In genomic region chr19:1007852-1008251, GRCh38 we compare ENCODE assay signal across 2 cellular contexts.
TF ChIP-seq lines count a peak whose summit lies in the region.

No MANE protein-coding gene starts in this region.

TF ChIP-seq in HEK293, 187 proteins besides CTCF, POLR2A, EP300 and RAD21:
- TF ChIP-seq BCL11B (tag by site-specific recombination; IDR thresholded peaks at IDR 0.05; ENCODE audit: low read depth) (peak; percentile 34; the same call in 1 of the 2 replicates), ZFP3 (tag by site-specific recombination; IDR thresholded peaks at IDR 0.05; ENCODE audit: low read depth) (no peak), ZNF48 (tag by site-specific recombination; IDR thresholded peaks at IDR 0.05) (no peak), ZNF10 (tag by site-specific recombination; IDR thresholded peaks at IDR 0.05) (no peak), KLF8 (tag by site-specific recombination; IDR thresholded peaks at IDR 0.05) (peak; percentile 72), ZNF473 (tag by site-specific recombination; IDR thresholded peaks at IDR 0.05) (no peak), ZNF416 (tag by site-specific recombination; IDR thresholded peaks at IDR 0.05) (no peak), ZNF426 (tag by site-specific recombination; IDR thresholded peaks at IDR 0.05) (no peak), KLF16 (tag by site-specific recombination; IDR thresholded peaks at IDR 0.05) (no peak), ZNF112 (tag by site-specific recombination; IDR thresholded peaks at IDR 0.05) (no peak), ZBTB7A (tag by site-specific recombination; IDR thresholded peaks at IDR 0.05; ENCODE audit: low read depth) (peak; percentile 72; the same call in 1 of the 2 replicates), ZBTB1 (tag by site-specific recombination; IDR thresholded peaks at IDR 0.05) (no peak), SCRT2 (tag by site-specific recombination; IDR thresholded peaks at IDR 0.05) (no peak), ZNF202 (tag by site-specific recombination; IDR thresholded peaks at IDR 0.05; ENCODE audit: borderline replicate concordance) (0 out of 2 replicates have a peak, but pooled peaks have one; percentile 14), BCL11A (tag by site-specific recombination; IDR thresholded peaks at IDR 0.05; ENCODE audit: low read depth) (peak; percentile 73), ZNF16 (tag by site-specific recombination; IDR thresholded peaks at IDR 0.05; ENCODE audit: low read depth) (peak; percentile 24; the same call in 1 of the 2 replicates)
- TF ChIP-seq, protein P1, sequence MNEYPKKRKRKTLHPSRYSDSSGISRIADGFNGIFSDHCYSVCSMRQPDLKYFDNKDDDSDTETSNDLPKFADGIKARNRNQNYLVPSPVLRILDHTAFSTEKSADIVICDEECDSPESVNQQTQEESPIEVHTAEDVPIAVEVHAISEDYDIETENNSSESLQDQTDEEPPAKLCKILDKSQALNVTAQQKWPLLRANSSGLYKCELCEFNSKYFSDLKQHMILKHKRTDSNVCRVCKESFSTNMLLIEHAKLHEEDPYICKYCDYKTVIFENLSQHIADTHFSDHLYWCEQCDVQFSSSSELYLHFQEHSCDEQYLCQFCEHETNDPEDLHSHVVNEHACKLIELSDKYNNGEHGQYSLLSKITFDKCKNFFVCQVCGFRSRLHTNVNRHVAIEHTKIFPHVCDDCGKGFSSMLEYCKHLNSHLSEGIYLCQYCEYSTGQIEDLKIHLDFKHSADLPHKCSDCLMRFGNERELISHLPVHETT (tag by site-specific recombination; IDR thresholded peaks at IDR 0.05) = no peak
- TF ChIP-seq, protein P2, sequence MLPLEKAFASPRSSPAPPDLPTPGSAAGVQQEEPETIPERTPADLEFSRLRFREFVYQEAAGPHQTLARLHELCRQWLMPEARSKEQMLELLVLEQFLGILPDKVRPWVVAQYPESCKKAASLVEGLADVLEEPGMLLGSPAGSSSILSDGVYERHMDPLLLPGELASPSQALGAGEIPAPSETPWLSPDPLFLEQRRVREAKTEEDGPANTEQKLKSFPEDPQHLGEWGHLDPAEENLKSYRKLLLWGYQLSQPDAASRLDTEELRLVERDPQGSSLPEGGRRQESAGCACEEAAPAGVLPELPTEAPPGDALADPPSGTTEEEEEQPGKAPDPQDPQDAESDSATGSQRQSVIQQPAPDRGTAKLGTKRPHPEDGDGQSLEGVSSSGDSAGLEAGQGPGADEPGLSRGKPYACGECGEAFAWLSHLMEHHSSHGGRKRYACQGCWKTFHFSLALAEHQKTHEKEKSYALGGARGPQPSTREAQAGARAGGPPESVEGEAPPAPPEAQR (tag by site-specific recombination; IDR thresholded peaks at IDR 0.05) = no peak

TF ChIP-seq in K562, 482 proteins besides CTCF, POLR2A, EP300 and RAD21:
- TF ChIP-seq HDGF (IDR thresholded peaks at IDR 0.05) (no peak), ZNF316 (IDR thresholded peaks at IDR 0.05) (0 out of 2 replicates have a peak, but pooled peaks have one; percentile 1), ZBTB2 (IDR thresholded peaks at IDR 0.05) (no peak), NKRF (IDR thresholded peaks at IDR 0.05; ENCODE audit: borderline replicate concordance) (no peak), HSF4 (CRISPR knock-in tag; IDR thresholded peaks at IDR 0.05; ENCODE audit: borderline replicate concordance) (no peak)
- TF ChIP-seq, protein P3, sequence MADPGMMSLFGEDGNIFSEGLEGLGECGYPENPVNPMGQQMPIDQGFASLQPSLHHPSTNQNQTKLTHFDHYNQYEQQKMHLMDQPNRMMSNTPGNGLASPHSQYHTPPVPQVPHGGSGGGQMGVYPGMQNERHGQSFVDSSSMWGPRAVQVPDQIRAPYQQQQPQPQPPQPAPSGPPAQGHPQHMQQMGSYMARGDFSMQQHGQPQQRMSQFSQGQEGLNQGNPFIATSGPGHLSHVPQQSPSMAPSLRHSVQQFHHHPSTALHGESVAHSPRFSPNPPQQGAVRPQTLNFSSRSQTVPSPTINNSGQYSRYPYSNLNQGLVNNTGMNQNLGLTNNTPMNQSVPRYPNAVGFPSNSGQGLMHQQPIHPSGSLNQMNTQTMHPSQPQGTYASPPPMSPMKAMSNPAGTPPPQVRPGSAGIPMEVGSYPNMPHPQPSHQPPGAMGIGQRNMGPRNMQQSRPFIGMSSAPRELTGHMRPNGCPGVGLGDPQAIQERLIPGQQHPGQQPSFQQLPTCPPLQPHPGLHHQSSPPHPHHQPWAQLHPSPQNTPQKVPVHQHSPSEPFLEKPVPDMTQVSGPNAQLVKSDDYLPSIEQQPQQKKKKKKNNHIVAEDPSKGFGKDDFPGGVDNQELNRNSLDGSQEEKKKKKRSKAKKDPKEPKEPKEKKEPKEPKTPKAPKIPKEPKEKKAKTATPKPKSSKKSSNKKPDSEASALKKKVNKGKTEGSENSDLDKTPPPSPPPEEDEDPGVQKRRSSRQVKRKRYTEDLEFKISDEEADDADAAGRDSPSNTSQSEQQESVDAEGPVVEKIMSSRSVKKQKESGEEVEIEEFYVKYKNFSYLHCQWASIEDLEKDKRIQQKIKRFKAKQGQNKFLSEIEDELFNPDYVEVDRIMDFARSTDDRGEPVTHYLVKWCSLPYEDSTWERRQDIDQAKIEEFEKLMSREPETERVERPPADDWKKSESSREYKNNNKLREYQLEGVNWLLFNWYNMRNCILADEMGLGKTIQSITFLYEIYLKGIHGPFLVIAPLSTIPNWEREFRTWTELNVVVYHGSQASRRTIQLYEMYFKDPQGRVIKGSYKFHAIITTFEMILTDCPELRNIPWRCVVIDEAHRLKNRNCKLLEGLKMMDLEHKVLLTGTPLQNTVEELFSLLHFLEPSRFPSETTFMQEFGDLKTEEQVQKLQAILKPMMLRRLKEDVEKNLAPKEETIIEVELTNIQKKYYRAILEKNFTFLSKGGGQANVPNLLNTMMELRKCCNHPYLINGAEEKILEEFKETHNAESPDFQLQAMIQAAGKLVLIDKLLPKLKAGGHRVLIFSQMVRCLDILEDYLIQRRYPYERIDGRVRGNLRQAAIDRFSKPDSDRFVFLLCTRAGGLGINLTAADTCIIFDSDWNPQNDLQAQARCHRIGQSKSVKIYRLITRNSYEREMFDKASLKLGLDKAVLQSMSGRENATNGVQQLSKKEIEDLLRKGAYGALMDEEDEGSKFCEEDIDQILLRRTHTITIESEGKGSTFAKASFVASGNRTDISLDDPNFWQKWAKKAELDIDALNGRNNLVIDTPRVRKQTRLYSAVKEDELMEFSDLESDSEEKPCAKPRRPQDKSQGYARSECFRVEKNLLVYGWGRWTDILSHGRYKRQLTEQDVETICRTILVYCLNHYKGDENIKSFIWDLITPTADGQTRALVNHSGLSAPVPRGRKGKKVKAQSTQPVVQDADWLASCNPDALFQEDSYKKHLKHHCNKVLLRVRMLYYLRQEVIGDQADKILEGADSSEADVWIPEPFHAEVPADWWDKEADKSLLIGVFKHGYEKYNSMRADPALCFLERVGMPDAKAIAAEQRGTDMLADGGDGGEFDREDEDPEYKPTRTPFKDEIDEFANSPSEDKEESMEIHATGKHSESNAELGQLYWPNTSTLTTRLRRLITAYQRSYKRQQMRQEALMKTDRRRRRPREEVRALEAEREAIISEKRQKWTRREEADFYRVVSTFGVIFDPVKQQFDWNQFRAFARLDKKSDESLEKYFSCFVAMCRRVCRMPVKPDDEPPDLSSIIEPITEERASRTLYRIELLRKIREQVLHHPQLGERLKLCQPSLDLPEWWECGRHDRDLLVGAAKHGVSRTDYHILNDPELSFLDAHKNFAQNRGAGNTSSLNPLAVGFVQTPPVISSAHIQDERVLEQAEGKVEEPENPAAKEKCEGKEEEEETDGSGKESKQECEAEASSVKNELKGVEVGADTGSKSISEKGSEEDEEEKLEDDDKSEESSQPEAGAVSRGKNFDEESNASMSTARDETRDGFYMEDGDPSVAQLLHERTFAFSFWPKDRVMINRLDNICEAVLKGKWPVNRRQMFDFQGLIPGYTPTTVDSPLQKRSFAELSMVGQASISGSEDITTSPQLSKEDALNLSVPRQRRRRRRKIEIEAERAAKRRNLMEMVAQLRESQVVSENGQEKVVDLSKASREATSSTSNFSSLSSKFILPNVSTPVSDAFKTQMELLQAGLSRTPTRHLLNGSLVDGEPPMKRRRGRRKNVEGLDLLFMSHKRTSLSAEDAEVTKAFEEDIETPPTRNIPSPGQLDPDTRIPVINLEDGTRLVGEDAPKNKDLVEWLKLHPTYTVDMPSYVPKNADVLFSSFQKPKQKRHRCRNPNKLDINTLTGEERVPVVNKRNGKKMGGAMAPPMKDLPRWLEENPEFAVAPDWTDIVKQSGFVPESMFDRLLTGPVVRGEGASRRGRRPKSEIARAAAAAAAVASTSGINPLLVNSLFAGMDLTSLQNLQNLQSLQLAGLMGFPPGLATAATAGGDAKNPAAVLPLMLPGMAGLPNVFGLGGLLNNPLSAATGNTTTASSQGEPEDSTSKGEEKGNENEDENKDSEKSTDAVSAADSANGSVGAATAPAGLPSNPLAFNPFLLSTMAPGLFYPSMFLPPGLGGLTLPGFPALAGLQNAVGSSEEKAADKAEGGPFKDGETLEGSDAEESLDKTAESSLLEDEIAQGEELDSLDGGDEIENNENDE (IDR thresholded peaks at IDR 0.05; ENCODE audit: low read depth, low read length) = no peak
- TF ChIP-seq, protein P4, sequence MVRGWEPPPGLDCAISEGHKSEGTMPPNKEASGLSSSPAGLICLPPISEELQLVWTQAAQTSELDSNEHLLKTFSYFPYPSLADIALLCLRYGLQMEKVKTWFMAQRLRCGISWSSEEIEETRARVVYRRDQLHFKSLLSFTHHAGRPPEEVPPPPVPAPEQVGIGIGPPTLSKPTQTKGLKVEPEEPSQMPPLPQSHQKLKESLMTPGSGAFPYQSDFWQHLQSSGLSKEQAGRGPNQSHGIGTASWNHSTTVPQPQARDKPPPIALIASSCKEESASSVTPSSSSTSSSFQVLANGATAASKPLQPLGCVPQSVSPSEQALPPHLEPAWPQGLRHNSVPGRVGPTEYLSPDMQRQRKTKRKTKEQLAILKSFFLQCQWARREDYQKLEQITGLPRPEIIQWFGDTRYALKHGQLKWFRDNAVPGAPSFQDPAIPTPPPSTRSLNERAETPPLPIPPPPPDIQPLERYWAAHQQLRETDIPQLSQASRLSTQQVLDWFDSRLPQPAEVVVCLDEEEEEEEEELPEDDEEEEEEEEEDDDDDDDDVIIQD (CRISPR knock-in tag; IDR thresholded peaks at IDR 0.05) = no peak
